Comparison of ENCODE assay signal across 23 cellular contexts in genomic region chr6:129906515-129907077, GRCh38. TPM values are rescaled to one million over a fixed set of nuclear protein-coding genes. Genes with fewer than 3 reads are reported as not detected.
DNase-seq lines count a peak whose midpoint lies in the region; ATAC-seq, FAIRE-seq and TF ChIP-seq lines count a peak whose summit lies in the region.
"Had no signal": no experiment of that assay in that cellular context is flagged by ENCODE, and none has a peak within 500 bp of the region (broad histone marks: within the 10 kb centered on the region; RNA-seq: fewer than 3 reads in every experiment).

No MANE protein-coding gene starts in this region.

- DNase-seq in activated CD4-positive, CD25-positive, alpha-beta regulatory T cell treated with anti-CD3 and anti-CD28 coated beads, Interleukin-2, amount 50 U/mL, for 72 hours, result no peak
- DNase-seq in GM18507 (ENCODE audit: extremely low spot score, insufficient read length, low read depth), result no peak
- no peak for DNase-seq in PC-9
- no peak for DNase-seq in K562 (ENCODE audit: extremely low read depth in 1 of 4, low spot score in 3 of 4)
- no peak for DNase-seq in osteocyte (ENCODE audit: extremely low spot score, unreplicated experiment)
- DNase-seq in smooth muscle cell (lab: John Stamatoyannopoulos, UW; ENCODE audit: unreplicated experiment), result no peak
- DNase-seq: 8988T; ACHN; AML-193; BE2C; Caco-2; CD4-positive, alpha-beta memory T cell; DMS153; DND-41; H9 had no signal

- no peaks in the 10 kb centered on the region for H3K79me2 ChIP-seq in PC-9 (ENCODE audit: low read depth)
- no peaks in the 10 kb centered on the region for H3K79me2 ChIP-seq in K562 (ENCODE audit: control insufficient read depth, insufficient read depth, low read length)
- no peaks in the 10 kb centered on the region for H3K79me2 ChIP-seq in smooth muscle cell (ENCODE audit: low read depth)

- H3K36me3 Mint-ChIP-seq in osteocyte (ENCODE audit: unreplicated experiment), result no peaks in the 10 kb centered on the region
- H3K36me3 Mint-ChIP-seq: CD14-positive monocyte; CD4-positive, alpha-beta memory T cell had no signal

- H4K20me1 ChIP-seq in PC-9 (ENCODE audit: insufficient read depth) (no peaks in the 10 kb centered on the region), K562 (replicated peaks; ENCODE audit: control insufficient read depth, insufficient read depth, low read length) (no peaks in the 10 kb centered on the region), smooth muscle cell (ENCODE audit: low read depth) (no peaks in the 10 kb centered on the region)
- H4K20me1 ChIP-seq: BLaER1 treated with 17β-estradiol and CSF1 and Interleukin-3, amounts not matched to agents 10 nM and 100 nM had no signal

- H3K9me2 ChIP-seq in PC-9 (ENCODE audit: insufficient read depth), result no peaks in the 10 kb centered on the region

- no peak overlapping the region for H3K4me3 Mint-ChIP-seq in osteocyte (ENCODE audit: unreplicated experiment)
- H3K4me3 Mint-ChIP-seq: CD14-positive monocyte, GM23338, H9 had no signal

- no peak overlapping the region for H3K27ac Mint-ChIP-seq in osteocyte (ENCODE audit: unreplicated experiment)
- H3K27ac Mint-ChIP-seq: CD14-positive monocyte; CD4-positive, alpha-beta memory T cell; GM23338 had no signal

- H3K27ac ChIP-seq in PC-9 (no peak overlapping the region), K562 (ENCODE audit: extremely low read depth, low read depth, low read length) (no peak overlapping the region), smooth muscle cell (ENCODE audit: low read depth) (no peak overlapping the region)
- H3K27ac ChIP-seq: A549; BLaER1 treated with 17β-estradiol and CSF1 and Interleukin-3, amounts not matched to agents 10 nM and 100 nM had no signal

- no peak for TF ChIP-seq CTCF in PC-9 (conservative IDR thresholded peaks at IDR 0.05)
- TF ChIP-seq CTCF in K562 (IDR thresholded peaks at IDR 0.05 in 2 of 3, conservative IDR thresholded peaks at IDR 0.05 in 1 of 3; ENCODE audit: insufficient read depth in 2 of 3, low read depth in 1 of 3, low read length in 3 of 3), result no peak
- no peak for TF ChIP-seq CTCF in osteocyte (IDR thresholded peaks at IDR 0.05)
- TF ChIP-seq CTCF in smooth muscle cell (IDR thresholded peaks at IDR 0.05; ENCODE audit: borderline replicate concordance, insufficient read depth, poor library complexity, severe bottlenecking), result no peak

- no peak overlapping the region for H3K4me2 ChIP-seq in PC-9
- H3K4me2 ChIP-seq in K562 (ENCODE audit: insufficient read depth, low read length), result no peak overlapping the region
- no peak overlapping the region for H3K4me2 ChIP-seq in smooth muscle cell
- H3K4me2 ChIP-seq: A549; BLaER1 treated with 17β-estradiol and CSF1 and Interleukin-3, amounts not matched to agents 10 nM and 100 nM; GM23338 had no signal

- in situ Hi-C loops in K562 (cut with MboI), result no loop called here

- H3K4me3 ChIP-seq in PC-9 (no peak overlapping the region), K562 (no peak overlapping the region), smooth muscle cell (no peak overlapping the region)
- H3K4me3 ChIP-seq: A549; BLaER1 treated with 17β-estradiol and CSF1 and Interleukin-3, amounts not matched to agents 10 nM and 100 nM; GM23338 had no signal

- TF ChIP-seq POLR2A in K562 (conservative IDR thresholded peaks at IDR 0.05), result no peak

- FAIRE-seq in GM18507 (lab: Jason Lieb, UNC), result peak; percentile 63
- no peak for FAIRE-seq in K562 (lab: Jason Lieb, UNC)
- FAIRE-seq: A549, GM12892 had no signal

- H2AFZ ChIP-seq in PC-9 (peak overlapping the region; percentile 54; the same call in 1 of the 2 replicates), K562 (ENCODE audit: low read depth, low read length) (0 out of 2 replicates have a peak overlapping the region, but pooled peaks have one; percentile 56), smooth muscle cell (ENCODE audit: low read depth) (no peak overlapping the region)
- H2AFZ ChIP-seq: GM23338 had no signal

- TF ChIP-seq RAD21 in K562 (CRISPR knock-in tag; conservative IDR thresholded peaks at IDR 0.05 in 1 of 2, IDR thresholded peaks at IDR 0.05 in 1 of 2), result no peak

- CTCF ChIA-PET in PC-9 (lab: Charles Lee) (no interaction called here), K562 (lab: Yijun Ruan, JAX; ENCODE audit: low intra/inter-chr PET ratio) (no interaction called here)

- H3K4me1 ChIP-seq in PC-9 (replicated peaks; ENCODE audit: insufficient read depth) (no peaks in the 10 kb centered on the region), K562 (replicated peaks in 1 of 2; ENCODE audit: control insufficient read depth in 2 of 2, insufficient read depth in 2 of 2, low read length in 2 of 2) (no peaks in the 10 kb centered on the region; a peak in 1 of 5 replicates), smooth muscle cell (ENCODE audit: low read depth) (no peaks in the 10 kb centered on the region)
- H3K4me1 ChIP-seq: A549, BE2C, Caco-2 had no signal

- POLR2A ChIA-PET in PC-9 (lab: Charles Lee; ENCODE audit: unreplicated experiment), result no interaction called here
- POLR2A ChIA-PET in K562 (lab: Yijun Ruan, JAX), result no interaction called here

- H3K27me3 ChIP-seq in PC-9 (ENCODE audit: insufficient read depth, low read depth), result no peaks in the 10 kb centered on the region
- H3K27me3 ChIP-seq in K562 (ENCODE audit: control insufficient read depth in 2 of 2, insufficient read depth in 2 of 2, low read length in 2 of 2), result no peaks in the 10 kb centered on the region
- H3K27me3 ChIP-seq in smooth muscle cell (ENCODE audit: low read depth), result no peaks in the 10 kb centered on the region
- H3K27me3 ChIP-seq: BE2C; BLaER1 treated with 17β-estradiol and CSF1 and Interleukin-3, amounts not matched to agents 10 nM and 100 nM had no signal

- H3K9ac ChIP-seq in K562 (ENCODE audit: insufficient read depth in 1 of 2, low read depth in 2 of 2, low read length in 2 of 2) (no peak overlapping the region), smooth muscle cell (ENCODE audit: low read depth) (no peak overlapping the region)
- H3K9ac ChIP-seq: BLaER1 treated with 17β-estradiol and CSF1 and Interleukin-3, amounts not matched to agents 10 nM and 100 nM had no signal

- BruUV-seq in PC-9 (replicated peaks; lab: Mats Ljungman, UMichigan), result no TSS peak
- BruUV-seq in K562 (replicated peaks; lab: Mats Ljungman, UMichigan), result no TSS peak

- no peaks in the 10 kb centered on the region for H3K9me3 Mint-ChIP-seq in osteocyte (ENCODE audit: unreplicated experiment)
- H3K9me3 Mint-ChIP-seq: GM23338, H9 had no signal

- intact Hi-C loops in PC-9 (cut with micrococcal nuclease; ENCODE audit: unreplicated experiment) (no loop called here), K562 (cut with micrococcal nuclease) (no loop called here)

- ATAC-seq in activated CD4-positive, CD25-positive, alpha-beta regulatory T cell treated with anti-CD3 and anti-CD28 coated beads, Interleukin-2, amount 50 U/mL, for 24 hours, result peak; percentile 64 to 75
- ATAC-seq in K562, result no peak
- ATAC-seq: A549, GM23338, HCT116 had no signal

- H3K27me3 Mint-ChIP-seq in osteocyte (ENCODE audit: unreplicated experiment), result no peaks in the 10 kb centered on the region
- H3K27me3 Mint-ChIP-seq: CD4-positive, alpha-beta memory T cell had no signal

- no peaks in the 10 kb centered on the region for H3K9me3 ChIP-seq in PC-9 (ENCODE audit: insufficient read depth, low read depth)
- H3K9me3 ChIP-seq in K562 (replicated peaks; ENCODE audit: control insufficient read depth, insufficient read depth, low read depth, low read length), result no peaks in the 10 kb centered on the region
- H3K9me3 ChIP-seq in smooth muscle cell (replicated peaks; ENCODE audit: low read depth), result no peaks in the 10 kb centered on the region
- H3K9me3 ChIP-seq: A549; BE2C; BLaER1 treated with 17β-estradiol and CSF1 and Interleukin-3, amounts not matched to agents 10 nM and 100 nM; Caco-2 had no signal

- H3K36me3 ChIP-seq in PC-9 (ENCODE audit: low read depth), result no peaks in the 10 kb centered on the region
- H3K36me3 ChIP-seq in K562 (ENCODE audit: control insufficient read depth, insufficient read depth, low read length), result no peaks in the 10 kb centered on the region
- H3K36me3 ChIP-seq in smooth muscle cell (ENCODE audit: low read depth), result no peaks in the 10 kb centered on the region
- H3K36me3 ChIP-seq: BE2C; BLaER1 treated with 17β-estradiol and CSF1 and Interleukin-3, amounts not matched to agents 10 nM and 100 nM had no signal

- H3F3A ChIP-seq in PC-9 (ENCODE audit: insufficient read depth, low read depth), result no peaks in the 10 kb centered on the region
- H3F3A ChIP-seq in smooth muscle cell (ENCODE audit: low read depth), result no peaks in the 10 kb centered on the region

- H3K9me1 ChIP-seq in K562 (ENCODE audit: control insufficient read depth, insufficient read depth, low read length), result no peaks in the 10 kb centered on the region

- 11% methylated on average over 3 of the region's 3 CpGs for WGBS in K562 (ENCODE audit: insufficient coverage, low coverage, missing lambda C conversion rate)
- 87% methylated on average over 3 of the region's 3 CpGs for WGBS in smooth muscle cell (ENCODE audit: low lambda C conversion rate)

- peaks cover 15% of the 10 kb centered on the region for H3K4me1 Mint-ChIP-seq in osteocyte (ENCODE audit: unreplicated experiment)

- no peak for TF ChIP-seq EP300 in K562 (IDR thresholded peaks at IDR 0.05; ENCODE audit: low read length)

TF ChIP-seq in K562, 482 proteins besides CTCF, POLR2A, EP300 and RAD21 (continues in another document):
- TF ChIP-seq NONO (IDR thresholded peaks at IDR 0.05; ENCODE audit: low read depth in 2 of 2, low read length in 1 of 2) (no peak), POU5F1 (IDR thresholded peaks at IDR 0.05; ENCODE audit: borderline replicate concordance, low read depth, low read length, partially characterized antibody) (no peak)

RNA-seq across cellular contexts. Expression of gene TMEM244, which starts 45.5 kb away (rescaled TPM):
- not detected in 2 replicates for total RNA-seq in PC-9 (2021)
- total RNA-seq in K562 (2011; cell fraction: chromatin; rRNA removed; ENCODE audit: low replicate concordance), result not detected in 2 replicates
- not detected in 2 replicates for total RNA-seq in K562 (2011; cell fraction: nucleolus; rRNA removed)
- total RNA-seq in K562 (2011; cell fraction: nucleoplasm; rRNA removed), result not detected in 2 replicates
- not detected in 2 replicates for total RNA-seq in K562 (2014; rRNA removed)
- total RNA-seq in K562 (2014; rRNA removed; fragmentation: Illumina TruSeq; extraction: Trizol), result not detected in 2 replicates
- not detected in 2 replicates for total RNA-seq in K562 (2015; rRNA removed; fragmentation: Illumina TruSeq; extraction: Trizol)
- not detected in 2 replicates for total RNA-seq in K562 (2021)
- polyA plus RNA-seq in K562 (2011; rRNA removed), result not detected in 2 replicates
- polyA plus RNA-seq in K562 (2011; cell fraction: cytosol; rRNA removed), result not detected in 2 replicates
- polyA plus RNA-seq in K562 (2011; cell fraction: nucleus; rRNA removed), result not detected in 2 replicates
- polyA plus RNA-seq in K562 (2012), result not detected in 2 replicates
- not detected in 2 replicates for polyA plus RNA-seq in K562 (2014; fragmentation: Illumina TruSeq; extraction: Trizol)
- not detected for polyA plus RNA-seq in K562 (2014; fragmentation: Nextera tagmentation; extraction: Ambion mirVana)
- not detected in 2 replicates for polyA plus RNA-seq in K562 (2014; rRNA removed)
- polyA minus RNA-seq in K562 (2011; rRNA and poly(A)+ RNA removed), result not detected in 2 replicates
- polyA minus RNA-seq in K562 (2011; cell fraction: cytosol; rRNA and poly(A)+ RNA removed), result not detected in 2 replicates
- not detected in 2 replicates for polyA minus RNA-seq in K562 (2011; cell fraction: nucleus; rRNA and poly(A)+ RNA removed)
- total RNA-seq in osteocyte, result not detected in 2 replicates
- total RNA-seq in smooth muscle cell, result not detected in 2 replicates
- not detected in 2 replicates for polyA plus RNA-seq in smooth muscle cell
- total RNA-seq: Caco-2, GM23338, H4, H9 had no signal
- polyA plus RNA-seq: A549, CD14-positive monocyte, GM23338 had no signal
